ENCODE assay signal across 27 cellular contexts in the genomic region with DNA sequence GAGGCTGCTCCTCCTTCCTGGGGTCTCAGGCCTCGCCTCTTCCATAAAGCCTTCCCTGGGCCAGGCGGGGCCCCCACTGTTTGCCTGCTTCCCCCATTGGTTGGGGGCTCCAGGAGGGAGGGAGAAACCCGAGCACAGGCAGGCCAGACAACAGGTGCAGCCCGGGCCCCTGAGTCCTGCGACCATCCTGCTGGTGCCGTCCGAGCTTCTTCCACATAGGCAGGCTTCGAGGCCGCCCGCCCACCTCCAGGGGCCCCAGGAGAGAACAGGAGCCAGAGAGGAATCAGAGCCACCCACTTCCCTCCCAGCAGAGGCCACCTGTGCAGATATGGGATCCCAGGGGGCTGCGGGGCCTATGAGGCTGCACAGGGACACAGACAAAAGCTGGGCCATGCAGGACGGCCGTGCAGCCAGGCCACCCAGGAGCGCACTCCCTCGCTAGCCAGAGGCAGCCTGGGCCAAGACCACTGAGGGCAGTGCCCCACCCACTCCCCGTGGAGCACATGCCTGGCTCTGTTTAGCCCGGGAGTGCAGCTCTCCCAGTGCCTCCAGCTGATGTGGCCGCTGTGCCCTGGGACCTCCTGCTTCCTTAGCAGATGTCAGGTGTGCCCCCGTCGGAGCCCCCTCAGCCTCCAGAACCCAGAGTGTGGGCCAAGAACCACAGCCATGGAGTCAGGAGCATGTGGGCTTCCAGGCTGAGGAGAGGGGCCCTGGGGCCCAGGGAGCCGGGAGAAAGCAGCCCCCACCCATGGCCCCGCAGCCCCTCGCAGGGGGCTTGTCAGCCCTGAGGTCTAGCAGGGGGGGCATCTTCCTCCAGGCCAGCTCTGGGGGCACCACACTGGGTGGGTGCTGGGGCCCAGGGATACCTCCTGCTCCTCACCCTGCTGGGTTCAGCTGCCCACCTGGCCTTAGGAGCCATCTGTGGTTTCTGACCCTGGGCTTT. TPM values are rescaled to one million over a fixed set of nuclear protein-coding genes. Genes with fewer than 3 reads are reported as not detected.
A peak's percentile ranks its signal among the peaks of the same experiment; 100 is the strongest.
DNase-seq lines count a peak whose midpoint lies in the region; ATAC-seq, FAIRE-seq and TF ChIP-seq lines count a peak whose summit lies in the region.
"Had no signal": no experiment of that assay in that cellular context is flagged by ENCODE, and none has a peak within 500 bp of the region (broad histone marks: within the 10 kb centered on the region; RNA-seq: fewer than 3 reads in every experiment).

No MANE protein-coding gene starts in this region.

- H3K27me3 ChIP-seq in H7 (ENCODE audit: control insufficient read depth, insufficient read depth, low read length) = no peaks in the 10 kb centered on the region; the same call in 1 of the 2 replicates
- H3K27me3 ChIP-seq in RWPE2 (ENCODE audit: insufficient read depth, poor library complexity, severe bottlenecking) = no peaks in the 10 kb centered on the region
- H3K27me3 ChIP-seq in spleen (replicated peaks in 1 of 7) = peaks cover 0 to 45% (median 0%) of the 10 kb centered on the region in 7 donors
- H3K27me3 ChIP-seq: body of pancreas, hepatocyte, neutrophil had no signal

- intact Hi-C loops in kidney (cut with DNase I) (no loop called here), spleen (cut with DNase I; ENCODE audit: low total_unique reads) (no loop called here), OCI-LY7 (cut with micrococcal nuclease; ENCODE audit: unreplicated experiment) (no loop called here)

- no peaks in the 10 kb centered on the region for H3K79me2 ChIP-seq in OCI-LY7 (ENCODE audit: insufficient read depth, low read depth, low read length)
- H3K79me2 ChIP-seq: hepatocyte had no signal

- peak; percentile 91 for DNase-seq in H7
- DNase-seq in RWPE2 (ENCODE audit: low spot score) = peak; percentile 54
- DNase-seq in kidney = peak; percentile 63
- DNase-seq in spleen = peak; percentile 67
- DNase-seq in OCI-LY7 (ENCODE audit: low spot score) = no peak
- DNase-seq in NCI-H345 (lab: John Stamatoyannopoulos, UW) = no peak
- no peak for DNase-seq in NCI-H128 (lab: John Stamatoyannopoulos, UW; ENCODE audit: unreplicated experiment)
- no peak for DNase-seq in superior temporal gyrus (ENCODE audit: extremely low spot score)
- DNase-seq: activated B cell treated with CpG ODN at 0.5 μM for 24 hours; activated CD4-positive, alpha-beta memory T cell treated with anti-CD3 and anti-CD28 coated beads, Interleukin-2, amount 10 ng/mL, durations not matched to agents 7 days and 5 days; activated gamma-delta T cell treated with Interleukin-2 at 50 U/mL for 16 hours; activated T-cell treated with anti-CD3 and anti-CD28 coated beads for 4 hours; effector CD8-positive, alpha-beta T cell; foreskin melanocyte; mammary epithelial cell; NCI-H1092; NCI-H2029; NCI-H446; SHP77 treated with DMSO at 0.1 percent for 48 hours; stimulated activated CD4-positive, alpha-beta T cell treated with anti-CD3 and anti-CD28 coated beads, Interleukin-4, amount 100 ng/mL, for 1 hour; stimulated activated naive CD4-positive, alpha-beta T cell treated with Interleukin-2 at 50 U/mL for 16 hours; trophoblast cell had no signal

- no peak for FAIRE-seq in kidney (lab: Jason Lieb, UNC)
- FAIRE-seq: islet of Langerhans had no signal

- no peak overlapping the region for H3K9ac ChIP-seq in kidney (ENCODE audit: low read length in 2 of 2)

- H3K4me3 ChIP-seq in H7 (ENCODE audit: insufficient read depth, low read depth, low read length) = no peak overlapping the region
- H3K4me3 ChIP-seq in RWPE2 (ENCODE audit: severe bottlenecking) = no peak overlapping the region
- H3K4me3 ChIP-seq in kidney (ENCODE audit: low read length in 2 of 2) = no peak overlapping the region
- no peak overlapping the region for H3K4me3 ChIP-seq in spleen
- no peak overlapping the region for H3K4me3 ChIP-seq in OCI-LY7 (ENCODE audit: low read depth, low read length, poor library complexity, severe bottlenecking)
- H3K4me3 ChIP-seq: body of pancreas, hepatocyte, smooth muscle cell had no signal

- TF ChIP-seq CTCF in RWPE2 (IDR thresholded peaks at IDR 0.05; ENCODE audit: poor library complexity, severe bottlenecking) = no peak
- no peak for TF ChIP-seq CTCF in kidney (IDR thresholded peaks at IDR 0.05; ENCODE audit: borderline replicate concordance, extremely low read depth, insufficient read depth)
- TF ChIP-seq CTCF in spleen (IDR thresholded peaks at IDR 0.05 in 8 of 11, conservative IDR thresholded peaks at IDR 0.05 in 3 of 11) = no peak
- TF ChIP-seq CTCF in OCI-LY7 (conservative IDR thresholded peaks at IDR 0.05; ENCODE audit: low read length) = no peak

- no peak overlapping the region for H3K4me2 ChIP-seq in OCI-LY7 (ENCODE audit: low read length)
- H3K4me2 ChIP-seq: hepatocyte, smooth muscle cell had no signal

- no peak for ATAC-seq in RWPE2 (ENCODE audit: low read depth)
- ATAC-seq: body of pancreas had no signal

- no peaks in the 10 kb centered on the region for H3K9me3 ChIP-seq in RWPE2 (ENCODE audit: severe bottlenecking)
- H3K9me3 ChIP-seq in kidney (ENCODE audit: control insufficient read depth in 1 of 2, low read length in 2 of 2) = no peaks in the 10 kb centered on the region
- H3K9me3 ChIP-seq in spleen = no peaks in the 10 kb centered on the region
- no peaks in the 10 kb centered on the region for H3K9me3 ChIP-seq in OCI-LY7 (ENCODE audit: low read length)
- H3K9me3 ChIP-seq: body of pancreas, neutrophil had no signal

- CTCF ChIA-PET in OCI-LY7 (lab: Charles Lee; ENCODE audit: unreplicated experiment) = no interaction called here

- no peak for TF ChIP-seq POLR2A in spleen (IDR thresholded peaks at IDR 0.05)

- POLR2A ChIA-PET in OCI-LY7 (lab: Charles Lee) = no interaction called here

- 76 to 85% (median 83%) methylated on average over 10 to 23 of the region's 23 CpGs for WGBS in spleen, 5 donors

- H3K36me3 ChIP-seq in H7 (replicated peaks; ENCODE audit: control insufficient read depth, insufficient read depth, low read length) = no peaks in the 10 kb centered on the region
- no peaks in the 10 kb centered on the region for H3K36me3 ChIP-seq in RWPE2 (ENCODE audit: low read depth)
- H3K36me3 ChIP-seq in kidney (ENCODE audit: control insufficient read depth in 1 of 2, insufficient read depth in 2 of 2, low read length in 2 of 2) = no peaks in the 10 kb centered on the region
- H3K36me3 ChIP-seq in spleen = no peaks in the 10 kb centered on the region
- H3K36me3 ChIP-seq in OCI-LY7 (ENCODE audit: insufficient read depth, low read length) = no peaks in the 10 kb centered on the region
- H3K36me3 ChIP-seq: neutrophil had no signal

- H3K27ac ChIP-seq in RWPE2 (ENCODE audit: poor library complexity, severe bottlenecking) (no peak overlapping the region), kidney (ENCODE audit: low read depth in 2 of 2, low read length in 2 of 2) (no peak overlapping the region), spleen (no peak overlapping the region), OCI-LY7 (ENCODE audit: low read depth, low read length, poor library complexity, severe bottlenecking) (no peak overlapping the region)
- H3K27ac ChIP-seq: body of pancreas, hepatocyte, neutrophil had no signal

- no peaks in the 10 kb centered on the region for H4K20me1 ChIP-seq in OCI-LY7 (ENCODE audit: insufficient read depth, low read length)

- H2AFZ ChIP-seq in OCI-LY7 (ENCODE audit: low read length) = no peak overlapping the region
- H2AFZ ChIP-seq: hepatocyte had no signal

- no TSS peak for BruUV-seq in OCI-LY7 (replicated peaks; lab: Mats Ljungman, UMichigan)

- H3K9me2 ChIP-seq in OCI-LY7 (ENCODE audit: insufficient read depth, low read length) = no peaks in the 10 kb centered on the region

- H3K4me1 ChIP-seq in RWPE2 (ENCODE audit: insufficient read depth, poor library complexity, severe bottlenecking) = peaks cover 10% of the 10 kb centered on the region
- H3K4me1 ChIP-seq in kidney (ENCODE audit: control insufficient read depth in 1 of 2, insufficient read depth in 1 of 2, low read depth in 1 of 2, low read length in 2 of 2) = no peaks in the 10 kb centered on the region
- peaks cover 0 to 9% (median 0%) of the 10 kb centered on the region in 6 donors for H3K4me1 ChIP-seq in spleen
- no peaks in the 10 kb centered on the region for H3K4me1 ChIP-seq in OCI-LY7 (ENCODE audit: insufficient read depth, low read length, poor library complexity, severe bottlenecking)

RNA-seq across cellular contexts. Expression of a gene that starts 59.9 kb away (rescaled TPM):
- 21.0 and 29.2 TPM in 2 replicates for total RNA-seq in H7 (2014; rRNA removed; shearing (Covaris generic))
- 40.3 TPM for total RNA-seq in kidney
- polyA plus RNA-seq in kidney (ENCODE audit: insufficient read depth, low read depth, low replicate concordance) = 20.8 TPM
- 10 to 100 TPM; 24.7 to 41.3 (median 33.7) TPM for total RNA-seq in spleen
- 10 to 100 TPM; 11.1 to 16.5 (median 11.7) TPM for polyA plus RNA-seq in spleen
- total RNA-seq in OCI-LY7 (2014; rRNA removed; shearing (Covaris generic)) = 11.0 and 14.5 TPM in 2 replicates
- 15.7 and 18.4 TPM in 2 replicates for total RNA-seq in OCI-LY7 (2022)

Comparison
In these comparisons a context has a peak if more than half of its experiments do, and no peak if none do; other contexts are left out.
1. DNase-seq: peak in H7 (single experiment), RWPE2 (single experiment), kidney (single experiment) and spleen (single experiment); none in OCI-LY7 (single experiment), NCI-H345 (single experiment), NCI-H128 (single experiment) and superior temporal gyrus (single experiment).